8 cellular contexts compared by ENCODE assay signal in genomic region chr1:246907472-246907871, GRCh38. TPM values are rescaled to one million over a fixed set of nuclear protein-coding genes. Genes with fewer than 3 reads are reported as not detected.
DNase-seq lines count a peak whose midpoint lies in the region; TF ChIP-seq lines count a peak whose summit lies in the region.

No MANE protein-coding gene starts in this region.

- H3K4me3 ChIP-seq in AG04450 (ENCODE audit: low read depth, low read length) (no peak overlapping the region), NB4 (ENCODE audit: low read depth, low read length) (no peak overlapping the region), astrocyte of the cerebellum (ENCODE audit: low read depth, low read length) (no peak overlapping the region), kidney epithelial cell (ENCODE audit: low read depth, low read length) (no peak overlapping the region), neuronal stem cell (ENCODE audit: low read length in 2 of 2) (no peak overlapping the region)

- DNase-seq in AG04450 (ENCODE audit: low read depth, low spot score) (peak; percentile 34), GM10266 (ENCODE audit: extremely low spot score) (no peak), NB4 (ENCODE audit: low read depth) (peak; percentile 63), astrocyte of the cerebellum (ENCODE audit: low read depth) (peak; percentile 47), kidney epithelial cell (ENCODE audit: low read depth) (peak; percentile 19), neuronal stem cell (ENCODE audit: low spot score) (no peak), iPS-NIHi7 (ENCODE audit: extremely low spot score) (no peak), GOT3 (lab: John Stamatoyannopoulos, UW) (no peak)

- no peak overlapping the region for H3K27ac ChIP-seq in AG04450 (ENCODE audit: low read depth, low read length)
- H3K27ac ChIP-seq in neuronal stem cell (replicated peaks; ENCODE audit: low read length): no peak overlapping the region

- no peak for TF ChIP-seq POLR2A in NB4 (IDR thresholded peaks at IDR 0.05; ENCODE audit: extremely low read depth, insufficient read length)

- no peak overlapping the region for H2BK12ac ChIP-seq in neuronal stem cell (ENCODE audit: low read length)

- H2BK15ac ChIP-seq in neuronal stem cell (ENCODE audit: low read length): no peak overlapping the region

- no peaks in the 10 kb centered on the region for H3K4me1 ChIP-seq in neuronal stem cell (ENCODE audit: control insufficient read depth in 2 of 2, insufficient read depth in 1 of 2, low read depth in 1 of 2, low read length in 2 of 2)

- H3K23ac ChIP-seq in neuronal stem cell (ENCODE audit: low read depth, low read length, poor library complexity): no peak overlapping the region

- H3K18ac ChIP-seq in neuronal stem cell (ENCODE audit: low read length): no peak overlapping the region

- H3K36me3 ChIP-seq in kidney epithelial cell (ENCODE audit: control insufficient read depth, insufficient read depth, low read length) (no peaks in the 10 kb centered on the region), neuronal stem cell (replicated peaks in 1 of 2; ENCODE audit: control insufficient read depth in 2 of 2, insufficient read depth in 2 of 2, low read length in 2 of 2) (peaks cover 15 to 97% of the 10 kb centered on the region in 2 donors)

- no peak overlapping the region for H2AFZ ChIP-seq in neuronal stem cell (ENCODE audit: low read length)

- no peak overlapping the region for H3K14ac ChIP-seq in neuronal stem cell (ENCODE audit: low read length)

- H2AK5ac ChIP-seq in neuronal stem cell (ENCODE audit: low read depth, low read length): no peak overlapping the region

- no peak overlapping the region for H4K91ac ChIP-seq in neuronal stem cell (ENCODE audit: low read depth, low read length, poor library complexity)

- in situ Hi-C loops in astrocyte of the cerebellum (cut with HindIII; ENCODE audit: low sequenced_read_pairs): no loop called here

- H3K4ac ChIP-seq in neuronal stem cell (ENCODE audit: low read length): no peak overlapping the region

- no peak overlapping the region for H2BK5ac ChIP-seq in neuronal stem cell (ENCODE audit: low read length)

- CTCF ChIA-PET in AG04450 (lab: Charles Lee): interaction anchor here (0.7 to 4.6 kb wide), 13 partner anchors 9 to 465 kb away, joined by 3 to 39 read pairs (median 6); partner anchors contain the start of gene ZNF670

- WGBS in neuronal stem cell (ENCODE audit: extremely low coverage in 2 of 2, insufficient read length in 2 of 2, insufficient replicate concordance in 1 of 2), 2 donors: no CpG with 5 or more reads among the region's 1 CpG

- no peak overlapping the region for H3K9ac ChIP-seq in neuronal stem cell (ENCODE audit: low read depth, low read length, poor library complexity)

- TF ChIP-seq CTCF in AG04450 (IDR thresholded peaks at IDR 0.05; ENCODE audit: low read depth, low read length): peak; percentile 53
- TF ChIP-seq CTCF in GM10266 (IDR thresholded peaks at IDR 0.05; ENCODE audit: control insufficient read depth, insufficient read depth, low read depth, missing control alignments): peak; percentile 38
- peak; percentile 26 for TF ChIP-seq CTCF in NB4 (IDR thresholded peaks at IDR 0.05; ENCODE audit: low read depth, low read length)
- peak; percentile 58 for TF ChIP-seq CTCF in astrocyte of the cerebellum (IDR thresholded peaks at IDR 0.05; ENCODE audit: low read depth, low read length, missing control alignments)
- TF ChIP-seq CTCF in kidney epithelial cell (IDR thresholded peaks at IDR 0.05; ENCODE audit: insufficient read depth, low read length, poor library complexity, severe bottlenecking): peak; percentile 48

- no peak overlapping the region for H4K8ac ChIP-seq in neuronal stem cell (ENCODE audit: low read depth, low read length)

- no peak overlapping the region for H2BK120ac ChIP-seq in neuronal stem cell (ENCODE audit: low read depth, low read length)

- no peak overlapping the region for H3K4me2 ChIP-seq in neuronal stem cell (ENCODE audit: insufficient read depth, low read length, poor library complexity, severe bottlenecking)

- H3K79me1 ChIP-seq in neuronal stem cell (ENCODE audit: low read depth, low read length): peaks cover 2% of the 10 kb centered on the region

- H3K27me3 ChIP-seq in AG04450 (ENCODE audit: control insufficient read depth, insufficient read depth, low read length) (no peaks in the 10 kb centered on the region), kidney epithelial cell (ENCODE audit: control insufficient read depth, insufficient read depth, low read length) (no peaks in the 10 kb centered on the region), neuronal stem cell (ENCODE audit: control insufficient read depth in 3 of 3, insufficient read depth in 3 of 3, low read depth in 1 of 3, low read length in 3 of 3) (no peaks in the 10 kb centered on the region)

- POLR2A ChIA-PET in AG04450 (lab: Yijun Ruan, JAX): no interaction called here

- H3K9me3 ChIP-seq in AG04450 (ENCODE audit: control insufficient read depth, insufficient read depth, low read length) (no peaks in the 10 kb centered on the region), neuronal stem cell (replicated peaks in 1 of 2; ENCODE audit: control insufficient read depth in 2 of 2, insufficient read depth in 1 of 2, low read depth in 1 of 2, low read length in 2 of 2) (peaks cover 0 to 2% of the 10 kb centered on the region in 2 donors)

RNA-seq across cellular contexts. Expression of gene AHCTF1, which starts 24.3 kb away (rescaled TPM):
- 13.0 and 18.1 TPM in 2 replicates for polyA plus RNA-seq in AG04450 (2011; rRNA removed)
- polyA minus RNA-seq in AG04450 (2011; rRNA and poly(A)+ RNA removed): 16.0 and 33.2 TPM in 2 replicates
- total RNA-seq in kidney epithelial cell: 20.7 and 23.1 TPM in 2 replicates
- polyA plus RNA-seq in neuronal stem cell (2013, experiment 1 of 2): 22.2 TPM
- polyA plus RNA-seq in neuronal stem cell (2013, experiment 2 of 2): 22.1 TPM

Comparison
In these comparisons a context has a peak if more than half of its experiments do, and no peak if none do; other contexts are left out.
1. DNase-seq: peak in AG04450 (single experiment), NB4 (single experiment), astrocyte of the cerebellum (single experiment) and kidney epithelial cell (single experiment); none in GM10266 (single experiment), neuronal stem cell (single experiment), iPS-NIHi7 (single experiment) and GOT3 (single experiment).
2. Peak in every context shown above with its lines, with median percentiles within 50 percentile points of each other: CTCF ChIP-seq.